Comparison of ENCODE assay signal across 32 cellular contexts in the genomic region with DNA sequence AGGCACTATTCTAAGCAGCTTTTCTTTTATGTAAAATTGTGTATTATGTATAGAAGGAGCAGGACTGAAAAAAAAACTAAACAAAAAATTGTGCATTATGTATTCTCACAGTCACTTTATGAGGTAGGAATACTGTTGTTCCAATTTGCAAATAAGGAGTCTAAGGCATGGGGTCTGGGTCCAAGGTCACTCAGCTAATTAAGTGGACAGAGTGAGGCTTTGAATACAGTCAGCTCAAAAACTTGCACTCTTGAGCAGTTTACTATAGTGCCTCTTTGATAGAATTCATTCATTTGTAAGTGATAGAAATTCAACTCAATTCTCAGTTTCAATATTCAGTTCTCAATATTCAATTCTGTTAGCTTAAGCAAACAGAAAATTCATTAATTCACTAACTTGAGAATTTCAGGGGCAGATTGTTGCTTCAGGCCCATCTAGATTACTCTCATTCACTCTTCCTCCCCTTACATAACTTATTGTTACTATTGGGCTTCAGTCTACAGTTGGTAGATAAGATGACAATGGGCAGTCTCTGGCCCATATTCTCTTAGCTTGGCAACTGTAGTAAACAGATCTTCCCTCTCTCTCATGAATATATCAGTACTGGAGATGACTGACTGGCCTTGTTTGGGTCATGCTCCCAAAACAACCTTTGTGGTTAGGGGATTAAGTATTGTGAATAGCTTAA.
"Had no signal": no experiment of that assay in that cellular context is flagged by ENCODE, and none has a peak within 500 bp of the region (broad histone marks: within the 10 kb centered on the region; RNA-seq: fewer than 3 reads in every experiment).

No MANE protein-coding gene starts in this region.

- FAIRE-seq: kidney had no signal

- H3K27me3 ChIP-seq: adrenal gland, cardiac muscle cell, dorsolateral prefrontal cortex, sigmoid colon, stomach, thyroid gland, upper lobe of left lung had no signal

- ATAC-seq: activated CD4-positive, alpha-beta T cell treated with anti-CD3 and anti-CD28 coated beads for 36 hours; stimulated activated naive B cell treated with anti-CD40 and anti-IgM and Interleukin-4, amounts not matched to agents 10 μg/mL and 1 μg/mL and 100 μg/mL, for 72 hours had no signal

- H3K4me2 ChIP-seq: smooth muscle cell had no signal

- H3K27ac Mint-ChIP-seq: activated CD4-positive, alpha-beta T cell treated with anti-CD3 and anti-CD28 coated beads for 36 hours; activated naive CD8-positive, alpha-beta T cell; nephron; progenitor cell of endocrine pancreas; stimulated activated naive B cell treated with anti-CD40 and anti-IgM and Interleukin-4, amounts not matched to agents 10 μg/mL and 1 μg/mL and 100 μg/mL, for 72 hours had no signal

- H3K4me1 Mint-ChIP-seq: nephron had no signal

- H3K4me1 ChIP-seq: adrenal gland, sigmoid colon, stomach, thyroid gland, upper lobe of left lung had no signal

- H3K9me3 ChIP-seq: adrenal gland, sigmoid colon, stomach, thyroid gland, upper lobe of left lung had no signal

- H3K4me3 ChIP-seq: adrenal gland, cardiac muscle cell, coronary artery, dorsolateral prefrontal cortex, sigmoid colon, smooth muscle cell, stomach, thyroid gland, upper lobe of left lung had no signal

- H3K9me3 Mint-ChIP-seq: stimulated activated naive B cell treated with anti-CD40 and anti-IgM and Interleukin-4, amounts not matched to agents 10 μg/mL and 1 μg/mL and 100 μg/mL, for 72 hours had no signal

- H3K27me3 Mint-ChIP-seq: activated CD4-positive, alpha-beta T cell treated with anti-CD3 and anti-CD28 coated beads for 36 hours; activated naive CD8-positive, alpha-beta T cell; brain; progenitor cell of endocrine pancreas; stimulated activated naive B cell treated with anti-CD40 and anti-IgM and Interleukin-4, amounts not matched to agents 10 μg/mL and 1 μg/mL and 100 μg/mL, for 72 hours had no signal

- H3K4me3 Mint-ChIP-seq: activated CD4-positive, alpha-beta T cell treated with anti-CD3 and anti-CD28 coated beads for 36 hours; activated naive CD8-positive, alpha-beta T cell; brain; nephron; stimulated activated naive B cell treated with anti-CD40 and anti-IgM and Interleukin-4, amounts not matched to agents 10 μg/mL and 1 μg/mL and 100 μg/mL, for 72 hours had no signal

- DNase-seq: activated CD4-positive, alpha-beta T cell treated with anti-CD3 and anti-CD28 coated beads for 36 hours; activated CD4-positive, alpha-beta T cell treated with anti-CD3 and anti-CD28 coated beads, Interleukin-2, amount 50 U/mL, for 48 hours; activated CD4-positive, CD25-positive, alpha-beta regulatory T cell; activated CD8-positive, alpha-beta memory T cell treated with anti-CD3 and anti-CD28 coated beads for 24 hours; activated effector memory CD4-positive, alpha-beta T cell treated with Interleukin-2 at 50 U/mL for 16 hours; activated naive CD4-positive, alpha-beta T cell treated with Interleukin-2 at 50 U/mL for 16 hours; adrenal gland; aorta; cerebellar nuclear complex; dorsolateral prefrontal cortex; effector memory CD4-positive, alpha-beta T cell; head of caudate nucleus; hippocampal formation; kidney; mesenchymal stem cell; retina; sigmoid colon; stimulated activated CD4-positive, alpha-beta T cell treated with anti-CD3 and anti-CD28 coated beads, Interleukin-1b, Interleukin-23, amount 100 ng/mL, for 48 hours; stimulated activated CD4-positive, alpha-beta T cell treated with anti-CD3 and anti-CD28 coated beads, Interleukin-4, amount 100 ng/mL, for 4 hours; stimulated activated CD8-positive, alpha-beta memory T cell treated with anti-CD3 and anti-CD28 coated beads, Interleukin-4, amount 100 ng/mL, for 48 hours; stimulated activated naive B cell treated with anti-CD40 and anti-IgM and Interleukin-4, amounts not matched to agents 10 μg/mL and 1 μg/mL and 100 μg/mL, for 72 hours; stomach; T-helper 1 cell; thyroid gland; upper lobe of left lung had no signal

- H3K27ac ChIP-seq: adrenal gland, cardiac muscle cell, coronary artery, dorsolateral prefrontal cortex, sigmoid colon, stomach, thyroid gland, upper lobe of left lung had no signal
